11 cellular contexts compared by ENCODE assay signal in the genomic region with DNA sequence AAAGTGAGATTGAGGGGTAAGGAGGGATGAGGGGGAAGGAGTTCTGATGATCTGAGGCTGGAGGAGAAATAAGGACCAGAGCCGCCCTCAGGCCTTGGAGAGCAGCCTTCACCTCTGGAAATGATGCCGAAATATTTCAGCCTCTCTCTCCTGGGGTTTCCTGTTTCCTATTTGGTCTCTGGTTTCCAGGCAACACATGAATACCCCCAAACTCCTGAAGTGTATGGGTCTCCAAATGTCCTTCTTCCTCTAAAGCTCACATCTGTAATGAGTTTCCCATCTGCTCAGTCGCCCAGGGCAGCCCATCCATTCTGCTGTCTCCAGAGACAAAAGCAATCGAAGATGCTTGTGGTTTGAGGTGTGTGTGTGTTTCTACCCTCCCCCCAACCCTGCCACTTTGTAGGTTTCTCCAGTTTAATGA. TPM values are rescaled to one million over a fixed set of nuclear protein-coding genes. Genes with fewer than 3 reads are reported as not detected.
A peak's percentile ranks its signal among the peaks of the same experiment; 100 is the strongest.
DNase-seq lines count a peak whose midpoint lies in the region; ATAC-seq and TF ChIP-seq lines count a peak whose summit lies in the region.
"Had no signal": no experiment of that assay in that cellular context is flagged by ENCODE, and none has a peak within 500 bp of the region (broad histone marks: within the 10 kb centered on the region; RNA-seq: fewer than 3 reads in every experiment).

No MANE protein-coding gene starts in this region.

- peaks cover 2% of the 10 kb centered on the region for H3K36me3 Mint-ChIP-seq in activated CD4-positive, alpha-beta memory T cell treated with anti-CD3 and anti-CD28 coated beads, Interleukin-2, amount 10 ng/mL, durations not matched to agents 7 days and 5 days (ENCODE audit: low read depth)

- H3K4me1 ChIP-seq in Peyer's patch, result no peaks in the 10 kb centered on the region

- POLR2A ChIA-PET in activated CD4-positive, alpha-beta memory T cell treated with anti-CD3 and anti-CD28 coated beads, Interleukin-2, amount 10 ng/mL, durations not matched to agents 7 days and 5 days (lab: Charles Lee), result no interaction called here

- CTCF ChIA-PET in activated CD4-positive, alpha-beta memory T cell treated with anti-CD3 and anti-CD28 coated beads, Interleukin-2, amount 10 ng/mL, durations not matched to agents 7 days and 5 days (lab: Charles Lee), result no interaction called here

- H3K9me3 ChIP-seq in Peyer's patch, result peaks cover 0 to 11% (median 4%) of the 10 kb centered on the region in 4 donors

- no peak overlapping the region for H3K27ac Mint-ChIP-seq in activated CD4-positive, alpha-beta memory T cell treated with anti-CD3 and anti-CD28 coated beads, Interleukin-2, amount 10 ng/mL, durations not matched to agents 7 days and 5 days

- no peak overlapping the region for H3K4me3 Mint-ChIP-seq in activated CD4-positive, alpha-beta memory T cell treated with anti-CD3 and anti-CD28 coated beads, Interleukin-2, amount 10 ng/mL, durations not matched to agents 7 days and 5 days

- ATAC-seq in GM18868 (IDR thresholded peaks at IDR 0.05; ENCODE audit: unreplicated experiment), result peak; percentile 63
- ATAC-seq in GM21619 (IDR thresholded peaks at IDR 0.05; ENCODE audit: unreplicated experiment), result peak; percentile 41

- no peak for TF ChIP-seq CTCF in fibroblast of mammary gland (conservative IDR thresholded peaks at IDR 0.05; ENCODE audit: control insufficient read depth, insufficient read depth, low read depth, low read length)
- TF ChIP-seq CTCF in Peyer's patch (IDR thresholded peaks at IDR 0.05), result no peak

- no peaks in the 10 kb centered on the region for H3K27me3 ChIP-seq in Peyer's patch

- peaks cover 9% of the 10 kb centered on the region for H3K4me1 Mint-ChIP-seq in activated CD4-positive, alpha-beta memory T cell treated with anti-CD3 and anti-CD28 coated beads, Interleukin-2, amount 10 ng/mL, durations not matched to agents 7 days and 5 days

- H3K27me3 Mint-ChIP-seq in activated CD4-positive, alpha-beta memory T cell treated with anti-CD3 and anti-CD28 coated beads, Interleukin-2, amount 10 ng/mL, durations not matched to agents 7 days and 5 days, result peaks cover 3% of the 10 kb centered on the region

- peaks cover 10% of the 10 kb centered on the region for H3K9me3 Mint-ChIP-seq in activated CD4-positive, alpha-beta memory T cell treated with anti-CD3 and anti-CD28 coated beads, Interleukin-2, amount 10 ng/mL, durations not matched to agents 7 days and 5 days

- DNase-seq in Jurkat, Clone E6-1 (ENCODE audit: low read depth, low spot score), result peak; percentile 94
- DNase-seq in fibroblast of mammary gland (ENCODE audit: low read depth) (peak; percentile 8), SK-N-DZ (ENCODE audit: low spot score) (no peak), Peyer's patch (no peak)
- no peak for DNase-seq in stimulated activated CD4-positive, alpha-beta T cell treated with anti-CD3 and anti-CD28 coated beads, Interleukin-4, amount 100 ng/mL, for 1 hour
- no peak for DNase-seq in activated CD4-positive, alpha-beta memory T cell treated with anti-CD3 and anti-CD28 coated beads, Interleukin-2, amount 10 ng/mL, durations not matched to agents 7 days and 5 days
- DNase-seq: central memory CD4-positive, alpha-beta T cell; NCI-H2081 had no signal

- no peaks in the 10 kb centered on the region for H3K36me3 ChIP-seq in Peyer's patch

- no peak for TF ChIP-seq POLR2A in Peyer's patch (IDR thresholded peaks at IDR 0.05)

- no peak overlapping the region for H3K27ac ChIP-seq in Peyer's patch

- peak overlapping the region; percentile 39 for H3K4me3 ChIP-seq in Jurkat, Clone E6-1 (ENCODE audit: low read length)
- no peak overlapping the region for H3K4me3 ChIP-seq in fibroblast of mammary gland (ENCODE audit: control insufficient read depth, low read depth, low read length)
- no peak overlapping the region for H3K4me3 ChIP-seq in Peyer's patch
- H3K4me3 ChIP-seq: mucosa of descending colon had no signal

RNA-seq across cellular contexts. Expression of gene FAM20B, which starts 52.0 kb away (rescaled TPM):
- polyA plus RNA-seq in Jurkat, Clone E6-1 (2012; ENCODE audit: insufficient read depth, insufficient read length), result 13.3 TPM
- polyA plus RNA-seq in SK-N-DZ (2014; cell fraction: cytosol; rRNA removed), result 23.2 TPM in 2 replicates
- polyA plus RNA-seq in SK-N-DZ (2014; cell fraction: nucleus; rRNA removed), result 11.1 and 11.3 TPM in 2 replicates
- total RNA-seq in Peyer's patch, result 10 to 100 TPM; 13.8 to 18.8 (median 17.2) TPM
- total RNA-seq in activated CD4-positive, alpha-beta memory T cell treated with anti-CD3 and anti-CD28 coated beads, Interleukin-2, amount 10 ng/mL, durations not matched to agents 7 days and 5 days, result 10 to 100 TPM; 25.5 to 27.2 TPM

Comparison
In these comparisons a context has a peak if more than half of its experiments do, and no peak if none do; other contexts are left out.
1. DNase-seq: peak in Jurkat, Clone E6-1 (single experiment) and fibroblast of mammary gland (single experiment); none in SK-N-DZ (single experiment), stimulated activated CD4-positive, alpha-beta T cell treated with anti-CD3 and anti-CD28 coated beads, Interleukin-4, amount 100 ng/mL, for 1 hour (single experiment), Peyer's patch (0 of 3) and activated CD4-positive, alpha-beta memory T cell treated with anti-CD3 and anti-CD28 coated beads, Interleukin-2, amount 10 ng/mL, durations not matched to agents 7 days and 5 days (single experiment).